Comparison of ENCODE assay signal across 8 cellular contexts in the genomic region with DNA sequence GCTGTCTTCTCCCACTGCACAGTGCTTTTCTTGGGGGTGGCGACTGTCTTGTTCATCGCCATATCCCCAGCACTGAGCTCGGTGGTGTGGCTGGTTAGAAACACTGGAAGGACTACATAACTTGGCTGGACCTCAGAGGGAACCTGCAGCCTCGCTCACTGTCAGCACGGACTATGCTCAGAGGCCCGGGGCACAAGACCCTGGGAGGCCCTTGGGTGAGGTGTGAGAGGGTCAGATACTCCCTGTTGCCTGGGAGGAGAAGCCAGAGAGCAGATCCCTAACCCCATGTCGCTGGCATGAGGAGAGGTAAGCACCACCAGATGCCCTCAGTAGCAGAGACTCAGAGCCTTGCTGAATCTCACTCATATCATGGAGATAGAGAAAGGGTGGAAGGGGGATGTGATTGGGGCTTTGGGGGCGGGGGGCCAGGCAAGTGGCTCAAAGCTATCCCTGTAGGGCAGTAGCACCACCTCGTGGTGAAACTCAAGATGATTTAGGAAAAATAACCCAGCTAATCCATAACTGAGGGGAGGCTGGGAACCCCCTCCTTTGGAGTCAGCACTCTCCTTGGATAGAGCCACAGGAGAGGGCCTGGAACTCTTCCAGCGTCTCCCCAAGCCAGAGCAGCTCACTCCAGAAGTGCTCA. TPM values are rescaled to one million over a fixed set of nuclear protein-coding genes. Genes with fewer than 3 reads are reported as not detected.
DNase-seq lines count a peak whose midpoint lies in the region; ATAC-seq, FAIRE-seq and TF ChIP-seq lines count a peak whose summit lies in the region.

No MANE protein-coding gene starts in this region.

- no peaks in the 10 kb centered on the region for H3K9me3 ChIP-seq in pancreas

- no peaks in the 10 kb centered on the region for H3K36me3 Mint-ChIP-seq in activated CD4-positive, alpha-beta T cell treated with anti-CD3 and anti-CD28 coated beads, Interleukin-2, amount 10 ng/mL, durations not matched to agents 7 days and 5 days (ENCODE audit: low read depth)

- intact Hi-C loops in pancreas (cut with DNase I): loop anchor here in 2 of 3 donors (5.0 to 10.0 kb wide), 3 partner anchors 54 to 124 kb away; no protein-coding TSS in a partner anchor

- H3K27me3 ChIP-seq in pancreas: no peaks in the 10 kb centered on the region

- POLR2A ChIA-PET in activated CD4-positive, alpha-beta T cell treated with anti-CD3 and anti-CD28 coated beads, Interleukin-2, amount 10 ng/mL, durations not matched to agents 7 days and 5 days (lab: Charles Lee): no interaction called here

- FAIRE-seq in pancreas (lab: Jason Lieb, UNC): no peak

- no peak overlapping the region for H3K27ac ChIP-seq in pancreas

- no peaks in the 10 kb centered on the region for H3K9me3 Mint-ChIP-seq in activated CD4-positive, alpha-beta T cell treated with anti-CD3 and anti-CD28 coated beads, Interleukin-2, amount 10 ng/mL, durations not matched to agents 7 days and 5 days

- H3K4me3 ChIP-seq in foreskin fibroblast (ENCODE audit: low read depth in 1 of 2, low read length in 2 of 2): no peak overlapping the region
- no peak overlapping the region for H3K4me3 ChIP-seq in pancreas

- H3K36me3 ChIP-seq in pancreas: no peaks in the 10 kb centered on the region

- WGBS in pancreas, 2 donors: 31 to 37% methylated on average over 10 of the region's 10 CpGs

- DNase-seq in Caki2 (ENCODE audit: low read depth): peak; percentile 25
- DNase-seq in HuH-7 (ENCODE audit: low spot score): peak; percentile 78
- peak; percentile 57 for DNase-seq in activated CD4-positive, alpha-beta T cell treated with anti-CD3 and anti-CD28 coated beads, Interleukin-2, amount 10 ng/mL, durations not matched to agents 7 days and 5 days
- peak in 1 of 2 donors; percentile 77 for DNase-seq in foreskin fibroblast
- peak in 1 of 6 donors; percentile 24 for DNase-seq in pancreas
- DNase-seq in mesenteric fat pad (ENCODE audit: low spot score): no peak

- H3K4me1 Mint-ChIP-seq in activated CD4-positive, alpha-beta T cell treated with anti-CD3 and anti-CD28 coated beads, Interleukin-2, amount 10 ng/mL, durations not matched to agents 7 days and 5 days: peaks cover 48% of the 10 kb centered on the region

- H3K27me3 Mint-ChIP-seq in activated CD4-positive, alpha-beta T cell treated with anti-CD3 and anti-CD28 coated beads, Interleukin-2, amount 10 ng/mL, durations not matched to agents 7 days and 5 days: no peaks in the 10 kb centered on the region

- ATAC-seq in pancreas: peak; percentile 44 to 71 (median 66)
- no peak for ATAC-seq in GM18502 (IDR thresholded peaks at IDR 0.05; ENCODE audit: poor library complexity, unreplicated experiment)
- no peak for ATAC-seq in HG02973 (IDR thresholded peaks at IDR 0.05; ENCODE audit: unreplicated experiment)

- no peak overlapping the region for H3K27ac Mint-ChIP-seq in activated CD4-positive, alpha-beta T cell treated with anti-CD3 and anti-CD28 coated beads, Interleukin-2, amount 10 ng/mL, durations not matched to agents 7 days and 5 days

- CTCF ChIA-PET in activated CD4-positive, alpha-beta T cell treated with anti-CD3 and anti-CD28 coated beads, Interleukin-2, amount 10 ng/mL, durations not matched to agents 7 days and 5 days (lab: Charles Lee): interaction anchor here (1.0 to 17.9 kb wide), 43 partner anchors 9 to 320 kb away, joined by 3 to 309 read pairs (median 5); a partner anchor contains a TSS

- in situ Hi-C loops in Caki2 (cut with HindIII; ENCODE audit: low pct_unique_long_range_greater_than_20kb, low sequenced_read_pairs): no loop called here

- H3K4me1 ChIP-seq in pancreas: no peaks in the 10 kb centered on the region

- no peak overlapping the region for H3K4me3 Mint-ChIP-seq in activated CD4-positive, alpha-beta T cell treated with anti-CD3 and anti-CD28 coated beads, Interleukin-2, amount 10 ng/mL, durations not matched to agents 7 days and 5 days

- TF ChIP-seq CTCF in foreskin fibroblast (IDR thresholded peaks at IDR 0.05; ENCODE audit: low read depth, low read length) (peak; percentile 21), pancreas (IDR thresholded peaks at IDR 0.05) (peak; percentile 8 to 36 (median 32))

RNA-seq across cellular contexts. Expression of a gene that starts 18.7 kb away (rescaled TPM):
- total RNA-seq in Caki2 (2014; rRNA removed; shearing (Covaris generic); ENCODE audit: low replicate concordance): 10.9 and 12.4 TPM in 2 replicates
- 100 to 1,000 TPM; 218 to 232 TPM for total RNA-seq in activated CD4-positive, alpha-beta T cell treated with anti-CD3 and anti-CD28 coated beads, Interleukin-2, amount 10 ng/mL, durations not matched to agents 7 days and 5 days
- 10 to 100 TPM; 17.9 to 45.5 (median 20.1) TPM for total RNA-seq in pancreas
- polyA plus RNA-seq in pancreas: 10 to 100 TPM; 36.6 to 48.1 TPM
- total RNA-seq in mesenteric fat pad: 105 TPM

Comparison
In these comparisons a context has a peak if more than half of its experiments do, and no peak if none do; other contexts are left out.
1. ATAC-seq: peak in pancreas (4 of 4); none in GM18502 (single experiment) and HG02973 (single experiment).